Comparison of ENCODE assay signal across 28 cellular contexts in genomic region chr18:57885931-57886330, GRCh38.
"Had no signal": no experiment of that assay in that cellular context is flagged by ENCODE, and none has a peak within 500 bp of the region (broad histone marks: within the 10 kb centered on the region; RNA-seq: fewer than 3 reads in every experiment).

No MANE protein-coding gene starts in this region.

- H3K4me3 Mint-ChIP-seq: dendritic cell treated with granulocyte-macrophage colony-stimulating factor and Interleukin-4, amounts not matched to agents 40 ng/mL and 50 ng/mL, for 4 days; endodermal cell; naive thymus-derived CD8-positive, alpha-beta T cell; nephron progenitor cell; stimulated activated effector memory CD8-positive, alpha-beta T cell treated with anti-CD3 and anti-CD28 coated beads, Interleukin-12 subunit alpha, Interleukin-12 subunit beta, amount 100 ng/mL, for 72 hours had no signal

- H3K27ac ChIP-seq: esophagus muscularis mucosa, heart right ventricle, left lung, prostate gland, right atrium auricular region, stomach, thyroid gland, vagina had no signal

- H3K36me3 ChIP-seq: esophagus muscularis mucosa, heart right ventricle, left lung, prostate gland, right atrium auricular region, stomach, thyroid gland, vagina had no signal

- H3K9me3 Mint-ChIP-seq: stimulated activated effector memory CD8-positive, alpha-beta T cell treated with anti-CD3 and anti-CD28 coated beads, Interleukin-12 subunit alpha, Interleukin-12 subunit beta, amount 100 ng/mL, for 72 hours had no signal

- DNase-seq: effector CD8-positive, alpha-beta T cell; endodermal cell; foreskin melanocyte; glutamatergic neuron; heart right ventricle; hippocampal formation; left cardiac atrium; left lung; mesendoderm; midbrain; naive thymus-derived CD8-positive, alpha-beta T cell; nephron progenitor cell; nucleus accumbens; stimulated activated CD4-positive, alpha-beta T cell treated with anti-CD3 and anti-CD28 coated beads, Interleukin-12 subunit alpha, Interleukin-12 subunit beta, amount 100 ng/mL, for 4 hours; stimulated activated CD4-positive, alpha-beta T cell treated with anti-CD3 and anti-CD28 coated beads, Interleukin-1b, Interleukin-23, amount 100 ng/mL, for 48 hours; stimulated activated CD4-positive, alpha-beta T cell treated with anti-CD3 and anti-CD28 coated beads, Interleukin-4, amount 100 ng/mL, for 24 hours; stimulated activated naive CD4-positive, alpha-beta T cell treated with Interleukin-2 at 50 U/mL for 16 hours; stomach; thyroid gland; trophoblast cell had no signal

- H3K4me1 ChIP-seq: left lung, prostate gland, right atrium auricular region, thyroid gland, vagina had no signal

- ATAC-seq: heart right ventricle; left cardiac atrium; left lung; naive thymus-derived CD8-positive, alpha-beta T cell; sciatic nerve; stimulated activated effector memory CD8-positive, alpha-beta T cell treated with anti-CD3 and anti-CD28 coated beads, Interleukin-12 subunit alpha, Interleukin-12 subunit beta, amount 100 ng/mL, for 72 hours had no signal

- H3K27ac Mint-ChIP-seq: dendritic cell treated with granulocyte-macrophage colony-stimulating factor and Interleukin-4, amounts not matched to agents 40 ng/mL and 50 ng/mL, for 4 days; endodermal cell; naive thymus-derived CD8-positive, alpha-beta T cell; nephron progenitor cell; stimulated activated effector memory CD8-positive, alpha-beta T cell treated with anti-CD3 and anti-CD28 coated beads, Interleukin-12 subunit alpha, Interleukin-12 subunit beta, amount 100 ng/mL, for 72 hours had no signal

- H3K4me1 Mint-ChIP-seq: endodermal cell had no signal

- H3K9me3 ChIP-seq: esophagus muscularis mucosa, prostate gland, thyroid gland, vagina had no signal

- H3K27me3 ChIP-seq: esophagus muscularis mucosa, heart right ventricle, left lung, right atrium auricular region, stomach, thyroid gland, vagina had no signal

- H3K36me3 Mint-ChIP-seq: naive thymus-derived CD8-positive, alpha-beta T cell; stimulated activated effector memory CD8-positive, alpha-beta T cell treated with anti-CD3 and anti-CD28 coated beads, Interleukin-12 subunit alpha, Interleukin-12 subunit beta, amount 100 ng/mL, for 72 hours had no signal

- H3K4me3 ChIP-seq: esophagus muscularis mucosa, heart right ventricle, left lung, prostate gland, right atrium auricular region, smooth muscle cell, stomach, thyroid gland, vagina had no signal
